ENCODE assay signal across 38 cellular contexts in genomic region chr3:130533247-130533646, GRCh38. TPM values are rescaled to one million over a fixed set of nuclear protein-coding genes. Genes with fewer than 3 reads are reported as not detected.
"Had no signal": no experiment of that assay in that cellular context is flagged by ENCODE, and none has a peak within 500 bp of the region (broad histone marks: within the 10 kb centered on the region; RNA-seq: fewer than 3 reads in every experiment).

No MANE protein-coding gene starts in this region.

- H3K9ac ChIP-seq: KMS-11 had no signal

- H3K9me3 ChIP-seq: MG63 had no signal

- H3K4me2 ChIP-seq: KMS-11 had no signal

- DNase-seq: Karpas-422, Kasumi-1, MG63, MM.1S, MV-4-11, NCI-H1048, NCI-H1092, NCI-H1092 treated with DMSO at 0.1 percent for 48 hours, NCI-H1105, NCI-H1105 treated with DMSO at 0.1 percent for 48 hours, NCI-H1417, NCI-H1417 treated with DMSO at 0.1 percent for 48 hours, NCI-H1436 treated with DMSO at 0.1 percent for 48 hours, NCI-H146, NCI-H1694, NCI-H1694 treated with DMSO at 0.1 percent for 48 hours, NCI-H187, NCI-H1930, NCI-H2029, NCI-H2029 treated with DMSO at 0.1 percent for 48 hours, NCI-H2081, NCI-H2081 treated with DMSO at 0.1 percent for 48 hours, NCI-H2107, NCI-H2171, NCI-H2171 treated with DMSO at 0.1 percent for 48 hours, NCI-H2227 treated with DMSO at 0.1 percent for 48 hours, NCI-H226, NCI-H345, NCI-H446, NCI-H446 treated with DMSO at 0.1 percent for 48 hours, NCI-H510A, NCI-H510A treated with DMSO at 0.1 percent for 48 hours, NCI-H524 had no signal

- H3K27ac ChIP-seq: KMS-11 had no signal

- H3K4me3 ChIP-seq: MG63 had no signal

- H3K36me3 ChIP-seq: MG63 had no signal

RNA-seq across cellular contexts. Expression of gene COL6A6, which starts 16.3 kb away (rescaled TPM):
- total RNA-seq: LHCN-M2, M059J, MCF 10A, NCI-H460 had no signal
